Comparison of ENCODE assay signal across 8 cellular contexts in genomic region chr7:138459300-138460175, GRCh38. TPM values are rescaled to one million over a fixed set of nuclear protein-coding genes. Genes with fewer than 3 reads are reported as not detected.
DNase-seq lines count a peak whose midpoint lies in the region; ATAC-seq and TF ChIP-seq lines count a peak whose summit lies in the region.

No MANE protein-coding gene starts in this region.

- peak overlapping the region; percentile 85 for H3K27ac Mint-ChIP-seq in activated naive CD8-positive, alpha-beta T cell treated with anti-CD3 and anti-CD28 coated beads, Interleukin-2, amount 10 ng/mL, durations not matched to agents 7 days and 5 days
- H3K27ac Mint-ChIP-seq in type B pancreatic cell = peak overlapping the region; percentile 67

- H3K4me3 Mint-ChIP-seq in activated naive CD8-positive, alpha-beta T cell treated with anti-CD3 and anti-CD28 coated beads, Interleukin-2, amount 10 ng/mL, durations not matched to agents 7 days and 5 days = peak overlapping the region; percentile 92
- H3K4me3 Mint-ChIP-seq in type B pancreatic cell = peak overlapping the region; percentile 91

- no peaks in the 10 kb centered on the region for H3K36me3 ChIP-seq in SK-N-SH (replicated peaks in 1 of 2; ENCODE audit: control insufficient read depth in 1 of 2, insufficient read depth in 2 of 2, low read length in 1 of 2)
- H3K36me3 ChIP-seq in parathyroid adenoma (ENCODE audit: control insufficient read depth, insufficient read depth, low read length) = no peaks in the 10 kb centered on the region

- peaks cover 17% of the 10 kb centered on the region for H3K4me1 Mint-ChIP-seq in activated naive CD8-positive, alpha-beta T cell treated with anti-CD3 and anti-CD28 coated beads, Interleukin-2, amount 10 ng/mL, durations not matched to agents 7 days and 5 days
- H3K4me1 Mint-ChIP-seq in type B pancreatic cell (ENCODE audit: unreplicated experiment) = peaks cover 19% of the 10 kb centered on the region

- H3K4me2 ChIP-seq in SK-N-SH (peak overlapping the region; percentile 64), parathyroid adenoma (ENCODE audit: low read length) (peak overlapping the region; percentile 86)

- intact Hi-C loops in cardiac septum (cut with DNase I) = no loop called here

- CTCF ChIA-PET in SK-N-SH (lab: Yijun Ruan, JAX) = interaction anchor here (0.6 to 3.3 kb wide), 5 partner anchors 22 to 279 kb away, joined by 3 to 17 read pairs (median 4); no protein-coding TSS in a partner anchor

- peak in 1 of 2 experiments; percentile 65; a peak in 2 of 4 replicates for TF ChIP-seq EP300 in SK-N-SH (IDR thresholded peaks at IDR 0.05; ENCODE audit: borderline replicate concordance in 1 of 2, low read depth in 1 of 2, low read length in 1 of 2)

- H3K9me2 ChIP-seq in SK-N-SH = no peaks in the 10 kb centered on the region

- H2AFZ ChIP-seq in SK-N-SH (ENCODE audit: low read depth) (peak overlapping the region; percentile 92), parathyroid adenoma (peak overlapping the region; percentile 77)

- peak; percentile 41 for TF ChIP-seq RAD21 in SK-N-SH (IDR thresholded peaks at IDR 0.05; ENCODE audit: low read length)

- H3K27me3 ChIP-seq in SK-N-SH (ENCODE audit: insufficient read depth) = no peaks in the 10 kb centered on the region
- H3K27me3 ChIP-seq in parathyroid adenoma (ENCODE audit: control insufficient read depth, insufficient read depth, low read length) = no peaks in the 10 kb centered on the region

- no peaks in the 10 kb centered on the region for H3K9me3 Mint-ChIP-seq in activated naive CD8-positive, alpha-beta T cell treated with anti-CD3 and anti-CD28 coated beads, Interleukin-2, amount 10 ng/mL, durations not matched to agents 7 days and 5 days
- peaks cover 4% of the 10 kb centered on the region for H3K9me3 Mint-ChIP-seq in type B pancreatic cell

- H4K20me1 ChIP-seq in SK-N-SH (ENCODE audit: insufficient read depth) = 0 out of 2 replicates have a peak, but pooled peaks cover 5% of the 10 kb centered on the region

- H3K4me1 ChIP-seq in SK-N-SH (ENCODE audit: control insufficient read depth in 1 of 2, insufficient read depth in 2 of 2, low read depth in 1 of 2, low read length in 1 of 2) (peaks cover 3 to 4% of the 10 kb centered on the region in 2 experiments; a peak in 2 of 4 replicates), parathyroid adenoma (no peaks in the 10 kb centered on the region)

- H3K79me2 ChIP-seq in SK-N-SH (ENCODE audit: insufficient read depth) (peaks cover 37% of the 10 kb centered on the region), parathyroid adenoma (peaks cover 7% of the 10 kb centered on the region)

- DNase-seq in NCI-H1092 treated with DMSO at 0.1 percent for 48 hours (lab: John Stamatoyannopoulos, UW) (peak; percentile 100), SK-N-SH (no peak), cardiac septum (ENCODE audit: low spot score) (peak; percentile 99), type B pancreatic cell (ENCODE audit: extremely low spot score, unreplicated experiment) (peak; percentile 99)
- DNase-seq in activated naive CD8-positive, alpha-beta T cell treated with anti-CD3 and anti-CD28 coated beads, Interleukin-2, amount 10 ng/mL, durations not matched to agents 7 days and 5 days = peak; percentile 98

- H3F3A ChIP-seq in SK-N-SH (replicated peaks; ENCODE audit: insufficient read depth) = peaks cover 10% of the 10 kb centered on the region

- peak overlapping the region; percentile 1 to 86; a peak in 3 of 4 replicates for H3K27ac ChIP-seq in SK-N-SH (ENCODE audit: low read depth in 2 of 2, low read length in 1 of 2)
- no peak overlapping the region for H3K27ac ChIP-seq in parathyroid adenoma

- peak overlapping the region; percentile 31; the same call in 1 of the 2 replicates for H3K9ac ChIP-seq in SK-N-SH
- H3K9ac ChIP-seq in parathyroid adenoma = no peak overlapping the region

- 10% methylated on average over 31 of the region's 34 CpGs for WGBS in SK-N-SH (ENCODE audit: low lambda C conversion rate)

- ATAC-seq in HG02642 (IDR thresholded peaks at IDR 0.05; ENCODE audit: poor library complexity, unreplicated experiment) = peak; percentile 80
- peak; percentile 75 for ATAC-seq in activated naive CD8-positive, alpha-beta T cell treated with anti-CD3 and anti-CD28 coated beads, Interleukin-2, amount 10 ng/mL, durations not matched to agents 7 days and 5 days (ENCODE audit: low read depth)

- H3K9me3 ChIP-seq in SK-N-SH (no peaks in the 10 kb centered on the region), parathyroid adenoma (ENCODE audit: control insufficient read depth, low read length) (no peaks in the 10 kb centered on the region)

- H3K4me3 ChIP-seq in GM08714 (ENCODE audit: low read length) = peak overlapping the region; percentile 47
- peak overlapping the region; percentile 54 to 68 for H3K4me3 ChIP-seq in SK-N-SH (ENCODE audit: low read depth in 2 of 2, low read length in 1 of 2)
- H3K4me3 ChIP-seq in parathyroid adenoma (ENCODE audit: low read depth, low read length) = peak overlapping the region; percentile 66

- peaks cover 13% of the 10 kb centered on the region for H3K36me3 Mint-ChIP-seq in activated naive CD8-positive, alpha-beta T cell treated with anti-CD3 and anti-CD28 coated beads, Interleukin-2, amount 10 ng/mL, durations not matched to agents 7 days and 5 days
- peaks cover 24% of the 10 kb centered on the region for H3K36me3 Mint-ChIP-seq in type B pancreatic cell

- POLR2A ChIA-PET in SK-N-SH (lab: Yijun Ruan, JAX) = interaction anchor here (0.6 to 1.0 kb wide), 5 partner anchors 9 to 341 kb away, joined by 3 to 5 read pairs (median 4); no protein-coding TSS in a partner anchor
- POLR2A ChIA-PET in activated naive CD8-positive, alpha-beta T cell treated with anti-CD3 and anti-CD28 coated beads, Interleukin-2, amount 10 ng/mL, durations not matched to agents 7 days and 5 days (lab: Charles Lee) = interaction anchor here (2.4 to 3.3 kb wide), 2 partner anchors 166 to 293 kb away, joined by 7 to 17 read pairs; no protein-coding TSS in a partner anchor

- TF ChIP-seq CTCF in SK-N-SH (IDR thresholded peaks at IDR 0.05) (peak; percentile 51), parathyroid adenoma (IDR thresholded peaks at IDR 0.05) (peak; percentile 25), type B pancreatic cell (conservative IDR thresholded peaks at IDR 0.05) (peak; percentile 67)

- H3K27me3 Mint-ChIP-seq in activated naive CD8-positive, alpha-beta T cell treated with anti-CD3 and anti-CD28 coated beads, Interleukin-2, amount 10 ng/mL, durations not matched to agents 7 days and 5 days = no peaks in the 10 kb centered on the region
- H3K27me3 Mint-ChIP-seq in type B pancreatic cell = no peaks in the 10 kb centered on the region

TF ChIP-seq in SK-N-SH, 30 proteins besides CTCF, POLR2A, EP300 and RAD21:
- TF ChIP-seq ELF1 (IDR thresholded peaks at IDR 0.05) (no peak), ZBTB33 (IDR thresholded peaks at IDR 0.05; ENCODE audit: borderline replicate concordance, low read depth) (peak; percentile 85), POLR2AphosphoS5 (IDR thresholded peaks at IDR 0.05; ENCODE audit: low read depth, low read length) (peak; percentile 75; the same call in 1 of the 2 replicates), CHD2 (IDR thresholded peaks at IDR 0.05; ENCODE audit: low read length, partially characterized antibody) (peak; percentile 95), RFX5 (IDR thresholded peaks at IDR 0.05; ENCODE audit: low read length) (peak; percentile 85), FOSL2 (IDR thresholded peaks at IDR 0.05; ENCODE audit: borderline replicate concordance, low read depth) (no peak), FOXJ3 (CRISPR knock-in tag; IDR thresholded peaks at IDR 0.05) (no peak), NRF1 (IDR thresholded peaks at IDR 0.05; ENCODE audit: low read depth, low read length) (peak; percentile 26; the same call in 1 of the 2 replicates), RCOR1 (IDR thresholded peaks at IDR 0.05; ENCODE audit: low read length) (peak; percentile 76; the same call in 1 of the 2 replicates), GATA2 (CRISPR knock-in tag; IDR thresholded peaks at IDR 0.05) (no peak), SMC3 (IDR thresholded peaks at IDR 0.05; ENCODE audit: low read depth, low read length) (peak; percentile 24; the same call in 1 of the 2 replicates), TAF1 (IDR thresholded peaks at IDR 0.05; ENCODE audit: borderline replicate concordance, low read depth, low read length) (peak; percentile 57; the same call in 1 of the 2 replicates), PBX3 (IDR thresholded peaks at IDR 0.05) (peak; percentile 1; the same call in 1 of the 2 replicates), MXI1 (IDR thresholded peaks at IDR 0.05; ENCODE audit: low read depth, low read length) (no peak)

RNA-seq across cellular contexts. Expression of gene TRIM24, which starts 0.5 kb away (rescaled TPM):
- polyA plus RNA-seq in SK-N-SH (2012; rRNA removed) = 5.3 and 6.5 TPM in 2 replicates
- 7.2 and 7.4 TPM in 2 replicates for polyA plus RNA-seq in SK-N-SH (2012; cell fraction: cytosol; rRNA removed)
- polyA plus RNA-seq in SK-N-SH (2012; cell fraction: nucleus; rRNA removed) = 4.4 and 7.1 TPM in 2 replicates
- total RNA-seq in activated naive CD8-positive, alpha-beta T cell treated with anti-CD3 and anti-CD28 coated beads, Interleukin-2, amount 10 ng/mL, durations not matched to agents 7 days and 5 days = 10 to 100 TPM; 22.6 to 22.8 TPM
- total RNA-seq in cardiac septum = 18.8 TPM
- total RNA-seq in type B pancreatic cell (ENCODE audit: low replicate concordance) = 64.7 and 66.8 TPM in 2 replicates
